ENCODE assay signal across 2 cellular contexts in the genomic region with DNA sequence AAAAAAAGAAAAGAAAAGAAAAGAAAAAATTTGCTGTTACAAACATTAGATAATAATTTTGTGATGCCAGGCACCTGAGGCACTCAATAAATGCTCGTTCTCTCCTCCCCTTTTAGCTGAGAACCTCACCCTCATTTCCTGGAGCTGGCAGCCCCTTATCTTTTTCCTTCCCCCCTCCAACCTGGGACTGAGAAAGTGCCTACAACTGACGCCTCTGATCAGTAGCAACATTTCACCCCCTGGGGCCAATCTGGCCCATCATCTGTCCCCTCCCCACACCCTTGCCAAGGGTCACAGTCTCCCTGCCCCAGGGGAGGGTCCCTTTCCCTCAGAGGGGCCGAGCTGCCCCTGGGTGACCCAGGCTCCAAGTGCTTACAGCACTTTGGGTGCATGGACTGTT.
TF ChIP-seq lines count a peak whose summit lies in the region.

No MANE protein-coding gene starts in this region.

TF ChIP-seq in GM23338, 12 proteins besides CTCF, POLR2A, EP300 and RAD21:
- TF ChIP-seq CREB1 (CRISPR knock-in tag; IDR thresholded peaks at IDR 0.05; ENCODE audit: low read depth) (no peak), JUNB (IDR thresholded peaks at IDR 0.05; ENCODE audit: unreplicated experiment) (no peak), EZH2phosphoT487 (IDR thresholded peaks at IDR 0.05; ENCODE audit: unreplicated experiment) (no peak), EZH2 (IDR thresholded peaks at IDR 0.05; ENCODE audit: low read depth, unreplicated experiment) (no peak), ZNF114 (CRISPR knock-in tag; IDR thresholded peaks at IDR 0.05) (no peak), STAT1 (IDR thresholded peaks at IDR 0.05; ENCODE audit: unreplicated experiment) (no peak), POLR2AphosphoS5 (IDR thresholded peaks at IDR 0.05; ENCODE audit: low read depth) (no peak), NANOG (IDR thresholded peaks at IDR 0.05; ENCODE audit: borderline replicate concordance) (no peak)
- TF ChIP-seq, protein P1, sequence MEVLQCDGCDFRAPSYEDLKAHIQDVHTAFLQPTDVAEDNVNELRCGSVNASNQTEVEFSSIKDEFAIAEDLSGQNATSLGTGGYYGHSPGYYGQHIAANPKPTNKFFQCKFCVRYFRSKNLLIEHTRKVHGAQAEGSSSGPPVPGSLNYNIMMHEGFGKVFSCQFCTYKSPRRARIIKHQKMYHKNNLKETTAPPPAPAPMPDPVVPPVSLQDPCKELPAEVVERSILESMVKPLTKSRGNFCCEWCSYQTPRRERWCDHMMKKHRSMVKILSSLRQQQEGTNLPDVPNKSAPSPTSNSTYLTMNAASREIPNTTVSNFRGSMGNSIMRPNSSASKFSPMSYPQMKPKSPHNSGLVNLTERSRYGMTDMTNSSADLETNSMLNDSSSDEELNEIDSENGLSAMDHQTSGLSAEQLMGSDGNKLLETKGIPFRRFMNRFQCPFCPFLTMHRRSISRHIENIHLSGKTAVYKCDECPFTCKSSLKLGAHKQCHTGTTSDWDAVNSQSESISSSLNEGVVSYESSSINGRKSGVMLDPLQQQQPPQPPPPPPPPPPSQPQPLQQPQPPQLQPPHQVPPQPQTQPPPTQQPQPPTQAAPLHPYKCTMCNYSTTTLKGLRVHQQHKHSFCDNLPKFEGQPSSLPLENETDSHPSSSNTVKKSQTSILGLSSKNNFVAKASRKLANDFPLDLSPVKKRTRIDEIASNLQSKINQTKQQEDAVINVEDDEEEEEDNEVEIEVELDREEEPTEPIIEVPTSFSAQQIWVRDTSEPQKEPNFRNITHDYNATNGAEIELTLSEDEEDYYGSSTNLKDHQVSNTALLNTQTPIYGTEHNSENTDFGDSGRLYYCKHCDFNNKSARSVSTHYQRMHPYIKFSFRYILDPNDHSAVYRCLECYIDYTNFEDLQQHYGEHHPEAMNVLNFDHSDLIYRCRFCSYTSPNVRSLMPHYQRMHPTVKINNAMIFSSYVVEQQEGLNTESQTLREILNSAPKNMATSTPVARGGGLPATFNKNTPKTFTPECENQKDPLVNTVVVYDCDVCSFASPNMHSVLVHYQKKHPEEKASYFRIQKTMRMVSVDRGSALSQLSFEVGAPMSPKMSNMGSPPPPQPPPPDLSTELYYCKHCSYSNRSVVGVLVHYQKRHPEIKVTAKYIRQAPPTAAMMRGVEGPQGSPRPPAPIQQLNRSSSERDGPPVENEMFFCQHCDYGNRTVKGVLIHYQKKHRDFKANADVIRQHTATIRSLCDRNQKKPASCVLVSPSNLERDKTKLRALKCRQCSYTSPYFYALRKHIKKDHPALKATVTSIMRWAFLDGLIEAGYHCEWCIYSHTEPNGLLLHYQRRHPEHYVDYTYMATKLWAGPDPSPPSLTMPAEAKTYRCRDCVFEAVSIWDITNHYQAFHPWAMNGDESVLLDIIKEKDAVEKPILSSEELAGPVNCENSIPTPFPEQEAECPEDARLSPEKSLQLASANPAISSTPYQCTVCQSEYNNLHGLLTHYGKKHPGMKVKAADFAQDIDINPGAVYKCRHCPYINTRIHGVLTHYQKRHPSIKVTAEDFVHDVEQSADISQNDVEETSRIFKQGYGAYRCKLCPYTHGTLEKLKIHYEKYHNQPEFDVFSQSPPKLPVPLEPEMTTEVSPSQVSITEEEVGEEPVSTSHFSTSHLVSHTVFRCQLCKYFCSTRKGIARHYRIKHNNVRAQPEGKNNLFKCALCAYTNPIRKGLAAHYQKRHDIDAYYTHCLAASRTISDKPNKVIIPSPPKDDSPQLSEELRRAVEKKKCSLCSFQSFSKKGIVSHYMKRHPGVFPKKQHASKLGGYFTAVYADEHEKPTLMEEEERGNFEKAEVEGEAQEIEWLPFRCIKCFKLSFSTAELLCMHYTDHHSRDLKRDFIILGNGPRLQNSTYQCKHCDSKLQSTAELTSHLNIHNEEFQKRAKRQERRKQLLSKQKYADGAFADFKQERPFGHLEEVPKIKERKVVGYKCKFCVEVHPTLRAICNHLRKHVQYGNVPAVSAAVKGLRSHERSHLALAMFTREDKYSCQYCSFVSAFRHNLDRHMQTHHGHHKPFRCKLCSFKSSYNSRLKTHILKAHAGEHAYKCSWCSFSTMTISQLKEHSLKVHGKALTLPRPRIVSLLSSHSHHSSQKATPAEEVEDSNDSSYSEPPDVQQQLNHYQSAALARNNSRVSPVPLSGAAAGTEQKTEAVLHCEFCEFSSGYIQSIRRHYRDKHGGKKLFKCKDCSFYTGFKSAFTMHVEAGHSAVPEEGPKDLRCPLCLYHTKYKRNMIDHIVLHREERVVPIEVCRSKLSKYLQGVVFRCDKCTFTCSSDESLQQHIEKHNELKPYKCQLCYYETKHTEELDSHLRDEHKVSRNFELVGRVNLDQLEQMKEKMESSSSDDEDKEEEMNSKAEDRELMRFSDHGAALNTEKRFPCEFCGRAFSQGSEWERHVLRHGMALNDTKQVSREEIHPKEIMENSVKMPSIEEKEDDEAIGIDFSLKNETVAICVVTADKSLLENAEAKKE (CRISPR knock-in tag; IDR thresholded peaks at IDR 0.05) = no peak
- TF ChIP-seq, protein P2, sequence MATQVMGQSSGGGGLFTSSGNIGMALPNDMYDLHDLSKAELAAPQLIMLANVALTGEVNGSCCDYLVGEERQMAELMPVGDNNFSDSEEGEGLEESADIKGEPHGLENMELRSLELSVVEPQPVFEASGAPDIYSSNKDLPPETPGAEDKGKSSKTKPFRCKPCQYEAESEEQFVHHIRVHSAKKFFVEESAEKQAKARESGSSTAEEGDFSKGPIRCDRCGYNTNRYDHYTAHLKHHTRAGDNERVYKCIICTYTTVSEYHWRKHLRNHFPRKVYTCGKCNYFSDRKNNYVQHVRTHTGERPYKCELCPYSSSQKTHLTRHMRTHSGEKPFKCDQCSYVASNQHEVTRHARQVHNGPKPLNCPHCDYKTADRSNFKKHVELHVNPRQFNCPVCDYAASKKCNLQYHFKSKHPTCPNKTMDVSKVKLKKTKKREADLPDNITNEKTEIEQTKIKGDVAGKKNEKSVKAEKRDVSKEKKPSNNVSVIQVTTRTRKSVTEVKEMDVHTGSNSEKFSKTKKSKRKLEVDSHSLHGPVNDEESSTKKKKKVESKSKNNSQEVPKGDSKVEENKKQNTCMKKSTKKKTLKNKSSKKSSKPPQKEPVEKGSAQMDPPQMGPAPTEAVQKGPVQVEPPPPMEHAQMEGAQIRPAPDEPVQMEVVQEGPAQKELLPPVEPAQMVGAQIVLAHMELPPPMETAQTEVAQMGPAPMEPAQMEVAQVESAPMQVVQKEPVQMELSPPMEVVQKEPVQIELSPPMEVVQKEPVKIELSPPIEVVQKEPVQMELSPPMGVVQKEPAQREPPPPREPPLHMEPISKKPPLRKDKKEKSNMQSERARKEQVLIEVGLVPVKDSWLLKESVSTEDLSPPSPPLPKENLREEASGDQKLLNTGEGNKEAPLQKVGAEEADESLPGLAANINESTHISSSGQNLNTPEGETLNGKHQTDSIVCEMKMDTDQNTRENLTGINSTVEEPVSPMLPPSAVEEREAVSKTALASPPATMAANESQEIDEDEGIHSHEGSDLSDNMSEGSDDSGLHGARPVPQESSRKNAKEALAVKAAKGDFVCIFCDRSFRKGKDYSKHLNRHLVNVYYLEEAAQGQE (IDR thresholded peaks at IDR 0.05; ENCODE audit: unreplicated experiment) = no peak

TF ChIP-seq in H1, 55 proteins besides CTCF, POLR2A, EP300 and RAD21:
- TF ChIP-seq JUND (IDR thresholded peaks at IDR 0.05; ENCODE audit: low read length) = no peak
- no peak for TF ChIP-seq CHD1 (IDR thresholded peaks at IDR 0.05; ENCODE audit: low read depth, low read length)
- no peak for TF ChIP-seq GABPA (IDR thresholded peaks at IDR 0.05; ENCODE audit: borderline replicate concordance, insufficient read depth, low read length)
- no peak for TF ChIP-seq TCF12 (IDR thresholded peaks at IDR 0.05; ENCODE audit: low read depth, low read length)
- TF ChIP-seq, protein P3, sequence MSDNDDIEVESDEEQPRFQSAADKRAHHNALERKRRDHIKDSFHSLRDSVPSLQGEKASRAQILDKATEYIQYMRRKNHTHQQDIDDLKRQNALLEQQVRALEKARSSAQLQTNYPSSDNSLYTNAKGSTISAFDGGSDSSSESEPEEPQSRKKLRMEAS (IDR thresholded peaks at IDR 0.05) = no peak
- no peak for TF ChIP-seq SP4 (IDR thresholded peaks at IDR 0.05; ENCODE audit: low read length)
- TF ChIP-seq SUZ12 (IDR thresholded peaks at IDR 0.05; ENCODE audit: low read length) = no peak
- no peak for TF ChIP-seq TAF1 (IDR thresholded peaks at IDR 0.05; ENCODE audit: low read depth, low read length)
- TF ChIP-seq NANOG (IDR thresholded peaks at IDR 0.05; ENCODE audit: insufficient read depth, low read depth, low read length, poor library complexity, severe bottlenecking) = no peak
- no peak for TF ChIP-seq TAF7 (optimal IDR thresholded peaks at IDR 0.05; ENCODE audit: borderline replicate concordance, low read depth, low read length)
- TF ChIP-seq KDM5A (IDR thresholded peaks at IDR 0.05; ENCODE audit: low read length) = no peak
- TF ChIP-seq, protein P4, sequence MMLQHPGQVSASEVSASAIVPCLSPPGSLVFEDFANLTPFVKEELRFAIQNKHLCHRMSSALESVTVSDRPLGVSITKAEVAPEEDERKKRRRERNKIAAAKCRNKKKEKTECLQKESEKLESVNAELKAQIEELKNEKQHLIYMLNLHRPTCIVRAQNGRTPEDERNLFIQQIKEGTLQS (IDR thresholded peaks at IDR 0.05; ENCODE audit: insufficient read depth, low read depth, low read length) = no peak
- TF ChIP-seq, protein P5, sequence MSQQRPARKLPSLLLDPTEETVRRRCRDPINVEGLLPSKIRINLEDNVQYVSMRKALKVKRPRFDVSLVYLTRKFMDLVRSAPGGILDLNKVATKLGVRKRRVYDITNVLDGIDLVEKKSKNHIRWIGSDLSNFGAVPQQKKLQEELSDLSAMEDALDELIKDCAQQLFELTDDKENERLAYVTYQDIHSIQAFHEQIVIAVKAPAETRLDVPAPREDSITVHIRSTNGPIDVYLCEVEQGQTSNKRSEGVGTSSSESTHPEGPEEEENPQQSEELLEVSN (IDR thresholded peaks at IDR 0.05) = no peak
TF ChIP-seq in H1: peak in this region for 0.
